10 cellular contexts compared by ENCODE assay signal in genomic region chr5:1725641-1726468, GRCh38.
DNase-seq lines count a peak whose midpoint lies in the region; ATAC-seq and TF ChIP-seq lines count a peak whose summit lies in the region.
"Had no signal": no experiment of that assay in that cellular context is flagged by ENCODE, and none has a peak within 500 bp of the region (broad histone marks: within the 10 kb centered on the region; RNA-seq: fewer than 3 reads in every experiment).

No MANE protein-coding gene starts in this region.

- peak overlapping the region; percentile 65 for H3K4me2 ChIP-seq in GM23338

- ATAC-seq in GM23338 (peak; percentile 53), WTC11 (peak; percentile 50), GM18519 (IDR thresholded peaks at IDR 0.05; ENCODE audit: low FRiP score, unreplicated experiment) (no peak)

- H4K20me1 ChIP-seq in GM23338 (replicated peaks; ENCODE audit: insufficient read depth), result no peaks in the 10 kb centered on the region

- H3K4me1 ChIP-seq in GM23338 (ENCODE audit: insufficient read depth), result peaks cover 7% of the 10 kb centered on the region
- H3K4me1 ChIP-seq: ascending aorta had no signal

- no peaks in the 10 kb centered on the region for H3K79me2 ChIP-seq in GM23338 (replicated peaks; ENCODE audit: insufficient read depth)

- H3K36me3 Mint-ChIP-seq in GM23338 (ENCODE audit: low read depth) (no peaks in the 10 kb centered on the region), WTC11 (no peaks in the 10 kb centered on the region)

- H3K4me3 Mint-ChIP-seq in GM23338 (peak overlapping the region; percentile 69), WTC11 (peak overlapping the region; percentile 38)

- no peaks in the 10 kb centered on the region for H3K9me2 ChIP-seq in GM23338 (ENCODE audit: insufficient read depth)

- CTCF ChIA-PET in WTC11 (lab: Charles Lee), result interaction anchor here (1.0 to 1.4 kb wide), 5 partner anchors 8 to 81 kb away, joined by 3 to 6 read pairs (median 4); no protein-coding TSS in a partner anchor

- H3K36me3 ChIP-seq in GM23338 (ENCODE audit: insufficient read depth), result no peaks in the 10 kb centered on the region
- H3K36me3 ChIP-seq: ascending aorta had no signal

- H3K27me3 ChIP-seq in GM23338 (ENCODE audit: insufficient read depth), result no peaks in the 10 kb centered on the region
- H3K27me3 ChIP-seq: ascending aorta had no signal

- peak overlapping the region; percentile 41; the same call in 1 of the 2 replicates for H3K4me3 ChIP-seq in GM23338
- H3K4me3 ChIP-seq: ascending aorta, mucosa of descending colon had no signal

- POLR2A ChIA-PET in WTC11 (lab: Charles Lee), result no interaction called here

- DNase-seq in GM23338 (ENCODE audit: low spot score) (peak; percentile 63), WTC11 (ENCODE audit: low spot score) (peak; percentile 23), iPS-NIHi11 (ENCODE audit: low spot score) (peak; percentile 74), retina (peak; percentile 36), SKM-1 treated with dmso at 0.1 percent for 144 hours (lab: John Stamatoyannopoulos, UW; ENCODE audit: unreplicated experiment) (no peak), amniotic stem cell (lab: John Stamatoyannopoulos, UW) (no peak)
- DNase-seq: activated CD4-positive, alpha-beta T cell treated with anti-CD3 and anti-CD28 coated beads for 4 hours had no signal

- H3K27me3 Mint-ChIP-seq in GM23338 (ENCODE audit: insufficient read depth, low read depth, poor library complexity) (peaks cover 21% of the 10 kb centered on the region), WTC11 (ENCODE audit: low read depth) (no peaks in the 10 kb centered on the region; the same call in 1 of the 2 replicates)

- H3K4me1 Mint-ChIP-seq in GM23338 (peaks cover 26% of the 10 kb centered on the region), WTC11 (peaks cover 27% of the 10 kb centered on the region)

- no peak overlapping the region for H3K27ac ChIP-seq in GM23338 (ENCODE audit: low read depth)
- H3K27ac ChIP-seq: ascending aorta had no signal

- H3K27ac Mint-ChIP-seq in GM23338 (no peak overlapping the region; the same call in 1 of the 2 replicates), WTC11 (no peak overlapping the region)

- TF ChIP-seq CTCF in GM23338 (conservative IDR thresholded peaks at IDR 0.05; ENCODE audit: low read depth in 2 of 2) (peak in 1 of 2 experiments; percentile 31; a peak in 2 of 4 replicates), WTC11 (IDR thresholded peaks at IDR 0.05) (no peak)

- H3K9me3 Mint-ChIP-seq in GM23338 (no peaks in the 10 kb centered on the region; the same call in 2 of the 3 replicates), WTC11 (no peaks in the 10 kb centered on the region)

- H3F3A ChIP-seq in GM23338 (replicated peaks; ENCODE audit: low read depth), result no peaks in the 10 kb centered on the region

- peak overlapping the region; percentile 93 for H2AFZ ChIP-seq in GM23338

TF ChIP-seq in GM23338, 12 proteins besides CTCF, POLR2A, EP300 and RAD21:
- no peak for TF ChIP-seq CREB1 (CRISPR knock-in tag; IDR thresholded peaks at IDR 0.05; ENCODE audit: low read depth)
- no peak for TF ChIP-seq EZH2phosphoT487 (IDR thresholded peaks at IDR 0.05; ENCODE audit: unreplicated experiment)
- no peak for TF ChIP-seq ZNF331 (CRISPR knock-in tag; IDR thresholded peaks at IDR 0.05; ENCODE audit: low read depth)
- no peak for TF ChIP-seq JUNB (IDR thresholded peaks at IDR 0.05; ENCODE audit: unreplicated experiment)
- no peak for TF ChIP-seq ETS1 (IDR thresholded peaks at IDR 0.05)
- TF ChIP-seq EZH2 (IDR thresholded peaks at IDR 0.05; ENCODE audit: low read depth, unreplicated experiment), result no peak

TF ChIP-seq in WTC11, 78 proteins besides CTCF, POLR2A, EP300 and RAD21:
- TF ChIP-seq ZNF281 (CRISPR knock-in tag; IDR thresholded peaks at IDR 0.05), result no peak
- no peak for TF ChIP-seq STAT6 (CRISPR knock-in tag; conservative IDR thresholded peaks at IDR 0.05; ENCODE audit: low read depth)

Comparison
In these comparisons a context has a peak if more than half of its experiments do, and no peak if none do; other contexts are left out.
1. DNase-seq: peak in GM23338 (single experiment), WTC11 (single experiment), iPS-NIHi11 (single experiment) and retina (single experiment); none in SKM-1 treated with dmso at 0.1 percent for 144 hours (single experiment) and amniotic stem cell (single experiment).